Comparison of ENCODE assay signal across 32 cellular contexts in the genomic region with DNA sequence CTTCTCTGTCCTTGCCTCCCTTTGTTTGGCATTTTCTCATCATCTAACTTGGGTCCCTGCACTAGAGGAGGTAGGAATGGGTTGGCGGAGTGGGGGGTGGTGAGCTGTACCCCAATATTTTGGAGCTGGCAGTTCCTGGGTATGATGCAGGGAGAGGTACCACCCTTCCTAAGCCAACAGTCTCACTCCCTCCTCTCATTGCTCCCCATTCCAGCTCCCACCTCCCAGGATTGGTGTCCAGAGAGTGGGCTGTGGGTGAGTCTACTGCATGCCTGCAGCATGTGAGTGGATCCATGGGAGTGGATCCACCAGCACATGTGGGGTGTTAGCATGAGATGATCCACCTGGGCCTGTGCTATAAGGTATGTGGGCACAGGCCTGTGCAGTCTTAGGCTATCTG. TPM values are rescaled to one million over a fixed set of nuclear protein-coding genes. Genes with fewer than 3 reads are reported as not detected.
"Had no signal": no experiment of that assay in that cellular context is flagged by ENCODE, and none has a peak within 500 bp of the region (broad histone marks: within the 10 kb centered on the region; RNA-seq: fewer than 3 reads in every experiment).

No MANE protein-coding gene starts in this region.

- H3K9me3 ChIP-seq: neutrophil, ovary, psoas muscle, right lobe of liver, sigmoid colon, stomach, thoracic aorta, thyroid gland, tibial nerve, upper lobe of left lung, vagina had no signal

- H3K36me3 ChIP-seq: ovary had no signal

- H3K27ac Mint-ChIP-seq: natural killer cell treated with Interleukin-12 subunit alpha and Interleukin-12 subunit beta and Interleukin-15 and Interleukin-18, amount 100 ng/mL, for 72 hours; nephron progenitor cell; progenitor cell of endocrine pancreas; stimulated activated naive B cell treated with anti-CD40 and anti-IgM and Interleukin-4, amounts not matched to agents 10 μg/mL and 1 μg/mL and 100 μg/mL, for 72 hours; stimulated activated naive CD8-positive, alpha-beta T cell treated with anti-CD3 and anti-CD28 coated beads, Interleukin-15, Interleukin-2, amounts not matched to agents 100 ng/mL and 50 ng/mL, for 24 hours had no signal

- H3K9ac ChIP-seq: parathyroid adenoma had no signal

- H3K4me1 ChIP-seq: parathyroid adenoma, psoas muscle, right lobe of liver, stomach, thyroid gland, upper lobe of left lung, vagina had no signal

- H3K36me3 Mint-ChIP-seq: natural killer cell treated with Interleukin-12 subunit alpha and Interleukin-12 subunit beta and Interleukin-15 and Interleukin-18, amount 100 ng/mL, for 72 hours had no signal

- H2AFZ ChIP-seq: parathyroid adenoma had no signal

- H3K4me3 Mint-ChIP-seq: natural killer cell treated with Interleukin-12 subunit alpha and Interleukin-12 subunit beta and Interleukin-15 and Interleukin-18, amount 100 ng/mL, for 72 hours; nephron progenitor cell; neural crest cell; stimulated activated effector memory CD8-positive, alpha-beta T cell treated with anti-CD3 and anti-CD28 coated beads, Interleukin-12 subunit alpha, Interleukin-12 subunit beta, amount 100 ng/mL, for 72 hours; stimulated activated naive B cell treated with anti-CD40 and anti-IgM and Interleukin-4, amounts not matched to agents 10 μg/mL and 1 μg/mL and 100 μg/mL, for 72 hours; stimulated activated naive CD8-positive, alpha-beta T cell treated with anti-CD3 and anti-CD28 coated beads, Interleukin-15, Interleukin-2, amounts not matched to agents 100 ng/mL and 50 ng/mL, for 24 hours had no signal

- H3K79me2 ChIP-seq: parathyroid adenoma had no signal

- DNase-seq: nephron progenitor cell; nucleus accumbens; ovary; posterior cingulate gyrus; psoas muscle; right cardiac atrium; right lobe of liver; sigmoid colon; small intestine; stimulated activated CD4-positive, alpha-beta T cell treated with anti-CD3 and anti-CD28 coated beads, Interleukin-15, amount 100 ng/mL, for 24 hours; stimulated activated CD4-positive, alpha-beta T cell treated with anti-CD3 and anti-CD28 coated beads, Interleukin-2, amount 100 ng/mL, for 24 hours; stimulated activated CD4-positive, alpha-beta T cell treated with anti-CD3 and anti-CD28 coated beads, Interleukin-2, amount 100 ng/mL, for 48 hours; stimulated activated CD4-positive, alpha-beta T cell treated with anti-CD3 and anti-CD28 coated beads, Interleukin-4, amount 100 ng/mL, for 24 hours; stimulated activated naive B cell treated with anti-CD40 and anti-IgM and Interleukin-4, amounts not matched to agents 10 μg/mL and 1 μg/mL and 100 μg/mL, for 72 hours; stimulated activated naive CD4-positive, alpha-beta T cell treated with Interleukin-2 at 50 U/mL for 16 hours; stomach; thyroid gland; trophoblast cell; upper lobe of left lung had no signal

- H3K4me3 ChIP-seq: ovary, psoas muscle, right lobe of liver, sigmoid colon, stomach, thoracic aorta, thyroid gland, tibial nerve, upper lobe of left lung, vagina had no signal

- H3K27ac ChIP-seq: neutrophil, ovary, parathyroid adenoma, psoas muscle, right lobe of liver, sigmoid colon, stomach, thoracic aorta, thyroid gland, tibial nerve, upper lobe of left lung, vagina had no signal

- H3K9me3 Mint-ChIP-seq: natural killer cell treated with Interleukin-12 subunit alpha and Interleukin-12 subunit beta and Interleukin-15 and Interleukin-18, amount 100 ng/mL, for 72 hours; nephron progenitor cell; neural crest cell; stimulated activated effector memory CD8-positive, alpha-beta T cell treated with anti-CD3 and anti-CD28 coated beads, Interleukin-12 subunit alpha, Interleukin-12 subunit beta, amount 100 ng/mL, for 72 hours; stimulated activated naive B cell treated with anti-CD40 and anti-IgM and Interleukin-4, amounts not matched to agents 10 μg/mL and 1 μg/mL and 100 μg/mL, for 72 hours; stimulated activated naive CD8-positive, alpha-beta T cell treated with anti-CD3 and anti-CD28 coated beads, Interleukin-15, Interleukin-2, amounts not matched to agents 100 ng/mL and 50 ng/mL, for 24 hours had no signal

- H3K27me3 Mint-ChIP-seq: progenitor cell of endocrine pancreas; stimulated activated naive B cell treated with anti-CD40 and anti-IgM and Interleukin-4, amounts not matched to agents 10 μg/mL and 1 μg/mL and 100 μg/mL, for 72 hours; stimulated activated naive CD8-positive, alpha-beta T cell treated with anti-CD3 and anti-CD28 coated beads, Interleukin-15, Interleukin-2, amounts not matched to agents 100 ng/mL and 50 ng/mL, for 24 hours had no signal

- H3K27me3 ChIP-seq: ovary, right lobe of liver, sigmoid colon, stomach, thyroid gland, tibial nerve, upper lobe of left lung, vagina had no signal

- H3K4me1 Mint-ChIP-seq: nephron progenitor cell; neural crest cell; stimulated activated effector memory CD8-positive, alpha-beta T cell treated with anti-CD3 and anti-CD28 coated beads, Interleukin-12 subunit alpha, Interleukin-12 subunit beta, amount 100 ng/mL, for 72 hours; stimulated activated naive B cell treated with anti-CD40 and anti-IgM and Interleukin-4, amounts not matched to agents 10 μg/mL and 1 μg/mL and 100 μg/mL, for 72 hours had no signal

RNA-seq across cellular contexts. Expression of gene DNAI1, which starts 59.7 kb away (rescaled TPM):
- total RNA-seq: natural killer cell treated with Interleukin-12 subunit alpha and Interleukin-12 subunit beta and Interleukin-15 and Interleukin-18, amount 100 ng/mL, for 72 hours; omental fat pad; right cardiac atrium; right lobe of liver; skeletal muscle tissue; thoracic aorta; ureter; vagina had no signal
- polyA plus RNA-seq: small intestine had no signal
